ENCODE assay signal across 8 cellular contexts in the genomic region with DNA sequence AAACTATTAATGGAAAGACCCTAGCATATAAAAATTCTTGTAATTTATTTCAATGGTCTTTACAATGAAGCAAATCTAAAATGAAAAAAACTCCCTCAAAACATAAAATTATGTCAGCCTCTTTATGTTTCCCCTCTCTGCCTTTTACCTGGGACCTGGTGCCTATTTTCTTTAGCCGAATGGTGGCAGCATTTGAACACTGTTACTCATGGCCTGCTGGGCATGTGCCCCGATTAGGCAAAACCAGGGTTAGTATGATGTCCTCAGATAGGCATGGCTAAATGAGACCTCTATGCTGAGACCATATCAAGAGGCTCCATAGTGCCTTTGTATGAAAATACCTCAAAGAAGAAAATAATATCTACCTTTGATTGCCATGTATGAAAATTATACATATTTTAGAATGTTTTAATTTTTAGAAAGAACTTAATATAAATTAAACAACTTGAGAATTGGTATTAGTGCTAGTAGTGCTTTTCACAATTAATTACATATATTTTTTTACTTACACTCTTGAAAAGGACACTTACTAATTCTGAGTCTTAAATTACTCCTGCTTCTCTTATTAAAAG. TPM values are rescaled to one million over a fixed set of nuclear protein-coding genes. Genes with fewer than 3 reads are reported as not detected.
DNase-seq lines count a peak whose midpoint lies in the region; ATAC-seq and TF ChIP-seq lines count a peak whose summit lies in the region.

No MANE protein-coding gene starts in this region.

- H3K4me3 ChIP-seq in AG04450 (ENCODE audit: low read depth, low read length) = no peak overlapping the region
- H3K4me3 ChIP-seq in retinal pigment epithelial cell (ENCODE audit: low read length) = no peak overlapping the region
- no peak overlapping the region for H3K4me3 ChIP-seq in tibial artery

- H3K9me3 Mint-ChIP-seq in chondrocyte (ENCODE audit: low read depth) (no peaks in the 10 kb centered on the region), immature natural killer cell (no peaks in the 10 kb centered on the region)

- ATAC-seq in HG03139 (IDR thresholded peaks at IDR 0.05; ENCODE audit: unreplicated experiment) = peak; percentile 64

- intact Hi-C loops in tibial artery (cut with DNase I; ENCODE audit: low total_unique reads) = no loop called here

- H3K27me3 Mint-ChIP-seq in chondrocyte (ENCODE audit: low read depth) (no peaks in the 10 kb centered on the region), immature natural killer cell (ENCODE audit: low read depth in 3 of 3) (peaks cover 0 to 5% (median 4%) of the 10 kb centered on the region in 3 donors)

- H3K4me3 Mint-ChIP-seq in chondrocyte (ENCODE audit: unreplicated experiment) (no peak overlapping the region), immature natural killer cell (no peak overlapping the region)

- H3K36me3 ChIP-seq in tibial artery = no peaks in the 10 kb centered on the region

- H3K36me3 Mint-ChIP-seq in chondrocyte (ENCODE audit: low read depth) = no peaks in the 10 kb centered on the region
- no peaks in the 10 kb centered on the region for H3K36me3 Mint-ChIP-seq in immature natural killer cell

- H3K4me1 Mint-ChIP-seq in chondrocyte (ENCODE audit: low read depth) (peaks cover 18% of the 10 kb centered on the region), immature natural killer cell (no peaks in the 10 kb centered on the region)

- H3K27ac ChIP-seq in AG04450 (ENCODE audit: low read depth, low read length) = no peak overlapping the region
- no peak overlapping the region for H3K27ac ChIP-seq in tibial artery

- peaks cover 0 to 4% (median 0%) of the 10 kb centered on the region in 4 donors for H3K4me1 ChIP-seq in tibial artery

- no peak for DNase-seq in AG04450 (ENCODE audit: low read depth, low spot score)
- no peak for DNase-seq in GM10248 (ENCODE audit: extremely low spot score)
- DNase-seq in NCI-H69 (lab: John Stamatoyannopoulos, UW) = peak; percentile 87
- no peak for DNase-seq in chondrocyte (ENCODE audit: low spot score)
- DNase-seq in retinal pigment epithelial cell (ENCODE audit: low read depth) = no peak
- no peak for DNase-seq in immature natural killer cell
- no peak for DNase-seq in tibial artery

- TF ChIP-seq CTCF in AG04450 (IDR thresholded peaks at IDR 0.05; ENCODE audit: low read depth, low read length) (peak; percentile 57), GM10248 (IDR thresholded peaks at IDR 0.05; ENCODE audit: control extremely low read depth, extremely low read depth, low read depth, missing control alignments) (peak; percentile 53), chondrocyte (IDR thresholded peaks at IDR 0.05) (peak; percentile 77), retinal pigment epithelial cell (conservative IDR thresholded peaks at IDR 0.05; ENCODE audit: low read depth, low read length) (peak; percentile 54), tibial artery (IDR thresholded peaks at IDR 0.05) (no peak)

- H3K27ac Mint-ChIP-seq in chondrocyte (ENCODE audit: unreplicated experiment) (no peak overlapping the region), immature natural killer cell (no peak overlapping the region)

- no peaks in the 10 kb centered on the region for H3K27me3 ChIP-seq in AG04450 (ENCODE audit: control insufficient read depth, insufficient read depth, low read length)
- H3K27me3 ChIP-seq in tibial artery = no peaks in the 10 kb centered on the region

- H3K9me3 ChIP-seq in AG04450 (ENCODE audit: control insufficient read depth, insufficient read depth, low read length) (no peaks in the 10 kb centered on the region), tibial artery (no peaks in the 10 kb centered on the region)

- POLR2A ChIA-PET in AG04450 (lab: Yijun Ruan, JAX) = no interaction called here
- POLR2A ChIA-PET in GM10248 (lab: Yijun Ruan, JAX) = no interaction called here

- CTCF ChIA-PET in AG04450 (lab: Charles Lee) = interaction anchor here (0.6 to 1.9 kb wide), 4 partner anchors 11 to 135 kb away, joined by 3 to 14 read pairs (median 3); no protein-coding TSS in a partner anchor
- CTCF ChIA-PET in GM10248 (lab: Yijun Ruan, JAX) = interaction anchor here (0.8 to 1.0 kb wide), 2 partner anchors 15 to 86 kb away, joined by 3 read pairs; no protein-coding TSS in a partner anchor

RNA-seq across cellular contexts. Expression of a gene that starts 22.5 kb away (rescaled TPM):
- polyA plus RNA-seq in AG04450 (2011; rRNA removed) (0.12 TPM in 1 of 2 replicates, not detected in the other), immature natural killer cell (not detected)
- polyA minus RNA-seq in AG04450 (2011; rRNA and poly(A)+ RNA removed) = not detected in 2 replicates
- not detected in 3 replicates for total RNA-seq in chondrocyte

Comparison
In these comparisons a context has a peak if more than half of its experiments do, and no peak if none do; other contexts are left out.
1. CTCF ChIP-seq: peak in AG04450 (single experiment), GM10248 (single experiment), chondrocyte (single experiment) and retinal pigment epithelial cell (single experiment); none in tibial artery (0 of 2).